In genomic region chr21:42094811-42095210, GRCh38 we compare ENCODE assay signal across 22 cellular contexts. TPM values are rescaled to one million over a fixed set of nuclear protein-coding genes. Genes with fewer than 3 reads are reported as not detected.
A peak's percentile ranks its signal among the peaks of the same experiment; 100 is the strongest.
DNase-seq lines count a peak whose midpoint lies in the region; ATAC-seq, FAIRE-seq and TF ChIP-seq lines count a peak whose summit lies in the region.
"Had no signal": no experiment of that assay in that cellular context is flagged by ENCODE, and none has a peak within 500 bp of the region (broad histone marks: within the 10 kb centered on the region; RNA-seq: fewer than 3 reads in every experiment).

No MANE protein-coding gene starts in this region.

- H3K27ac Mint-ChIP-seq in astrocyte (ENCODE audit: unreplicated experiment) (no peak overlapping the region), glutamatergic neuron (ENCODE audit: unreplicated experiment) (no peak overlapping the region)
- no peak overlapping the region for H3K27ac Mint-ChIP-seq in CD4-positive, alpha-beta memory T cell
- H3K27ac Mint-ChIP-seq in CD8-positive, alpha-beta memory T cell = no peak overlapping the region
- H3K27ac Mint-ChIP-seq: nephron progenitor cell had no signal

- TF ChIP-seq CTCF in AG09309 (IDR thresholded peaks at IDR 0.05; ENCODE audit: control insufficient read depth, insufficient read depth, low read depth, low read length, missing control alignments) (peak; percentile 11), IMR-90 (conservative IDR thresholded peaks at IDR 0.05; ENCODE audit: low read depth, low read length) (no peak), astrocyte (IDR thresholded peaks at IDR 0.05; ENCODE audit: insufficient read depth, low read depth, low read length) (no peak), kidney (IDR thresholded peaks at IDR 0.05; ENCODE audit: borderline replicate concordance, extremely low read depth, insufficient read depth) (no peak), glutamatergic neuron (IDR thresholded peaks at IDR 0.05; ENCODE audit: partially characterized antibody, unreplicated experiment) (no peak)

- no peaks in the 10 kb centered on the region for H3K79me2 ChIP-seq in astrocyte (ENCODE audit: insufficient read depth, low read length)

- no peak for DNase-seq in AG09309 (ENCODE audit: low read depth)
- no peak for DNase-seq in IMR-90
- DNase-seq in astrocyte (ENCODE audit: low read depth) = no peak
- DNase-seq in kidney = peak; percentile 45
- no peak for DNase-seq in NCI-H1694 treated with DMSO at 0.1 percent for 48 hours (lab: John Stamatoyannopoulos, UW)
- DNase-seq in glutamatergic neuron = no peak
- no peak for DNase-seq in CD4-positive, alpha-beta memory T cell
- DNase-seq in CD8-positive, alpha-beta memory T cell = no peak
- DNase-seq: activated CD8-positive, alpha-beta memory T cell treated with anti-CD3 and anti-CD28 coated beads, Interleukin-2, amount 50 U/mL, for 48 hours; activated effector memory CD4-positive, alpha-beta T cell treated with anti-CD3 and anti-CD28 coated beads, Interleukin-2, amount 50 U/mL, for 16 hours; DMS79 treated with DMSO at 0.1 percent for 48 hours; H7; Karpas-422; NCI-H1105; NCI-H2081 treated with DMSO at 0.1 percent for 48 hours; NCI-H526; nephron progenitor cell; stimulated activated CD4-positive, alpha-beta T cell treated with anti-CD3 and anti-CD28 coated beads, Interleukin-2, amount 100 ng/mL, for 24 hours; stimulated activated naive CD4-positive, alpha-beta T cell treated with Interleukin-2 at 50 U/mL for 16 hours had no signal

- no peaks in the 10 kb centered on the region for H3K36me3 ChIP-seq in IMR-90 (ENCODE audit: control insufficient read depth, insufficient read depth, low read length)
- no peaks in the 10 kb centered on the region for H3K36me3 ChIP-seq in astrocyte (ENCODE audit: insufficient read depth, low read length)
- no peaks in the 10 kb centered on the region for H3K36me3 ChIP-seq in kidney (ENCODE audit: control insufficient read depth in 1 of 2, insufficient read depth in 2 of 2, low read length in 2 of 2)
- no peaks in the 10 kb centered on the region for H3K36me3 ChIP-seq in CD4-positive, alpha-beta memory T cell (ENCODE audit: insufficient read depth, low read length)
- H3K36me3 ChIP-seq in CD8-positive, alpha-beta memory T cell (ENCODE audit: insufficient read depth, low read length) = no peaks in the 10 kb centered on the region
- H3K36me3 ChIP-seq: tibial nerve had no signal

- H3K14ac ChIP-seq in IMR-90 (replicated peaks; ENCODE audit: low read depth, low read length) = peak overlapping the region; percentile 38; the same call in 1 of the 2 replicates

- no peak overlapping the region for H2AK9ac ChIP-seq in IMR-90 (replicated peaks; ENCODE audit: low read depth, low read length, poor library complexity)

- H3K9me3 Mint-ChIP-seq in astrocyte (ENCODE audit: unreplicated experiment) (peaks cover 13% of the 10 kb centered on the region), glutamatergic neuron (ENCODE audit: unreplicated experiment) (peaks cover 2% of the 10 kb centered on the region)
- peaks cover 0 to 9% (median 4%) of the 10 kb centered on the region in 8 donors for H3K9me3 Mint-ChIP-seq in CD4-positive, alpha-beta memory T cell
- H3K9me3 Mint-ChIP-seq in CD8-positive, alpha-beta memory T cell = peaks cover 0 to 9% (median 5%) of the 10 kb centered on the region in 5 donors

- peak overlapping the region; percentile 78 for H2BK120ac ChIP-seq in IMR-90 (ENCODE audit: low read depth, low read length)

- H3K27me3 Mint-ChIP-seq in astrocyte (ENCODE audit: low read depth, unreplicated experiment) = peaks cover 15% of the 10 kb centered on the region
- H3K27me3 Mint-ChIP-seq in glutamatergic neuron (ENCODE audit: unreplicated experiment) = peaks cover 2% of the 10 kb centered on the region
- peaks cover 4 to 13% of the 10 kb centered on the region in 2 donors for H3K27me3 Mint-ChIP-seq in CD4-positive, alpha-beta memory T cell
- peaks cover 20 to 21% of the 10 kb centered on the region in 2 donors for H3K27me3 Mint-ChIP-seq in CD8-positive, alpha-beta memory T cell

- H3K27me3 ChIP-seq in IMR-90 (ENCODE audit: control insufficient read depth, insufficient read depth, low read length) (peaks cover 2% of the 10 kb centered on the region; the same call in 1 of the 2 replicates), astrocyte (ENCODE audit: insufficient read depth, low read length) (peaks cover 3% of the 10 kb centered on the region)
- no peaks in the 10 kb centered on the region for H3K27me3 ChIP-seq in CD4-positive, alpha-beta memory T cell (ENCODE audit: insufficient read depth, low read length)
- no peaks in the 10 kb centered on the region for H3K27me3 ChIP-seq in CD8-positive, alpha-beta memory T cell (ENCODE audit: insufficient read depth, low read length, poor library complexity, severe bottlenecking)

- H3K4me1 Mint-ChIP-seq in astrocyte (ENCODE audit: low read depth, unreplicated experiment) (peaks cover 14% of the 10 kb centered on the region), glutamatergic neuron (ENCODE audit: low read depth, unreplicated experiment) (peaks cover 11% of the 10 kb centered on the region)
- H3K4me1 Mint-ChIP-seq in CD4-positive, alpha-beta memory T cell = peaks cover 0 to 6% (median 2%) of the 10 kb centered on the region in 4 donors
- peaks cover 0 to 8% (median 2%) of the 10 kb centered on the region in 3 donors for H3K4me1 Mint-ChIP-seq in CD8-positive, alpha-beta memory T cell

- H2BK15ac ChIP-seq in IMR-90 (ENCODE audit: low read depth, low read length) = peak overlapping the region; percentile 67; the same call in 2 of the 3 replicates

- H3K36me3 Mint-ChIP-seq in astrocyte (ENCODE audit: low read depth, unreplicated experiment) = peaks cover 5% of the 10 kb centered on the region
- H3K36me3 Mint-ChIP-seq in glutamatergic neuron (ENCODE audit: unreplicated experiment) = peaks cover 5% of the 10 kb centered on the region
- no peaks in the 10 kb centered on the region for H3K36me3 Mint-ChIP-seq in CD4-positive, alpha-beta memory T cell
- H3K36me3 Mint-ChIP-seq in CD8-positive, alpha-beta memory T cell = peaks cover 0 to 11% (median 3%) of the 10 kb centered on the region in 3 donors

- intact Hi-C loops in IMR-90 (cut with micrococcal nuclease) (loop anchor here (1.0 to 5.0 kb wide), 2 partner anchors 85 to 143 kb away; partner anchors contain the start of genes C2CD2 and ZBTB21), kidney (cut with DNase I) (no loop called here)
- intact Hi-C loops in CD4-positive, alpha-beta memory T cell (cut with micrococcal nuclease) = no loop called here

- peaks cover 16% of the 10 kb centered on the region for H3K4me1 ChIP-seq in IMR-90 (ENCODE audit: control insufficient read depth, insufficient read depth, low read length)
- peaks cover 26% of the 10 kb centered on the region for H3K4me1 ChIP-seq in astrocyte (ENCODE audit: insufficient read depth, low read length)
- no peaks in the 10 kb centered on the region for H3K4me1 ChIP-seq in kidney (ENCODE audit: control insufficient read depth in 1 of 2, insufficient read depth in 1 of 2, low read depth in 1 of 2, low read length in 2 of 2)
- no peaks in the 10 kb centered on the region for H3K4me1 ChIP-seq in CD4-positive, alpha-beta memory T cell (ENCODE audit: insufficient read depth, low read length)
- H3K4me1 ChIP-seq in CD8-positive, alpha-beta memory T cell (ENCODE audit: insufficient read depth, low read length) = peaks cover 3% of the 10 kb centered on the region

- H4K20me1 ChIP-seq in IMR-90 (ENCODE audit: insufficient read depth, low read length) = no peaks in the 10 kb centered on the region
- no peaks in the 10 kb centered on the region for H4K20me1 ChIP-seq in astrocyte (ENCODE audit: insufficient read depth, low read length)

- peak overlapping the region; percentile 26 for H2BK5ac ChIP-seq in IMR-90 (ENCODE audit: low read depth, low read length, poor library complexity, severe bottlenecking)

- H3K79me1 ChIP-seq in IMR-90 (ENCODE audit: low read depth in 1 of 2, low read length in 2 of 2) = no peaks in the 10 kb centered on the region

- H2BK20ac ChIP-seq in IMR-90 (ENCODE audit: low read depth, low read length) = peak overlapping the region; percentile 65

- peak overlapping the region; percentile 52 for H3K4ac ChIP-seq in IMR-90 (ENCODE audit: low read depth, low read length)

- WGBS in IMR-90 (ENCODE audit: extremely low coverage in 2 of 2, insufficient read length in 1 of 2), 2 experiments = 74% methylated on average over 4 of the region's 6 CpGs; no CpG with 5 or more reads in 1 of the 2 experiments

- no peak for ATAC-seq in IMR-90 (ENCODE audit: low read depth)

- H2AK5ac ChIP-seq in IMR-90 (ENCODE audit: low read depth, low read length) = peak overlapping the region; percentile 67

- BruUV-seq in IMR-90 (replicated peaks; lab: Mats Ljungman, UMichigan) = no TSS peak

- no peak for FAIRE-seq in astrocyte (lab: Jason Lieb, UNC)
- FAIRE-seq in kidney (lab: Jason Lieb, UNC) = no peak
- FAIRE-seq: HTR-8/SVneo had no signal

- H3K9me3 ChIP-seq in IMR-90 (ENCODE audit: control insufficient read depth, insufficient read depth, low read length) (peaks cover 7% of the 10 kb centered on the region), astrocyte (ENCODE audit: insufficient read depth, low read depth, low read length) (peaks cover 6% of the 10 kb centered on the region), kidney (ENCODE audit: control insufficient read depth in 1 of 2, low read length in 2 of 2) (no peaks in the 10 kb centered on the region)
- no peaks in the 10 kb centered on the region for H3K9me3 ChIP-seq in CD4-positive, alpha-beta memory T cell (ENCODE audit: control insufficient read depth in 1 of 2, low read length in 2 of 2)
- no peaks in the 10 kb centered on the region for H3K9me3 ChIP-seq in CD8-positive, alpha-beta memory T cell (ENCODE audit: low read length)

- H3K18ac ChIP-seq in IMR-90 (ENCODE audit: low read depth, low read length) = peak overlapping the region; percentile 51; the same call in 1 of the 2 replicates

- dilution Hi-C loops in IMR-90 (cut with HindIII; ENCODE audit: low sequenced_read_pairs, unreplicated experiment) = no loop called here

- peak overlapping the region; percentile 7 to 48; a peak in 2 of 4 replicates for H4K8ac ChIP-seq in IMR-90 (ENCODE audit: low read depth in 2 of 2, low read length in 2 of 2)

- no peak overlapping the region for H3K56ac ChIP-seq in IMR-90 (ENCODE audit: extremely low read depth, insufficient read depth, low read length)

- H3K4me3 ChIP-seq in AG09309 (ENCODE audit: control insufficient read depth, low read depth, low read length) (no peak overlapping the region), IMR-90 (ENCODE audit: insufficient read depth, low read depth, low read length) (no peak overlapping the region), astrocyte (ENCODE audit: insufficient read depth, low read depth, low read length) (no peak overlapping the region), kidney (ENCODE audit: low read length in 2 of 2) (no peak overlapping the region)
- H3K4me3 ChIP-seq in CD4-positive, alpha-beta memory T cell (ENCODE audit: low read length in 2 of 2) = no peak overlapping the region
- no peak overlapping the region for H3K4me3 ChIP-seq in CD8-positive, alpha-beta memory T cell (ENCODE audit: low read length)
- H3K4me3 ChIP-seq: tibial nerve had no signal

- H3K9me1 ChIP-seq in IMR-90 (ENCODE audit: insufficient read depth, low read length) = peaks cover 14% of the 10 kb centered on the region

- no peak overlapping the region for H3K9ac ChIP-seq in IMR-90 (ENCODE audit: low read depth, low read length)
- H3K9ac ChIP-seq in astrocyte (ENCODE audit: low read length) = peak overlapping the region; percentile 78
- H3K9ac ChIP-seq in kidney (ENCODE audit: low read length in 2 of 2) = no peak overlapping the region

- H4K91ac ChIP-seq in IMR-90 (ENCODE audit: insufficient read depth, low read depth, low read length) = peak overlapping the region; percentile 85

- CTCF ChIA-PET in IMR-90 (lab: Yijun Ruan, JAX) = interaction anchor here (0.5 to 2.2 kb wide), 2 partner anchors 13 to 18 kb away, joined by 3 to 5 read pairs; no protein-coding TSS in a partner anchor
- CTCF ChIA-PET in CD4-positive, alpha-beta memory T cell (lab: Charles Lee; ENCODE audit: partially characterized antibody) = interaction anchor here (1.5 to 1.7 kb wide), 2 partner anchors 13 to 278 kb away, joined by 5 to 9 read pairs; no protein-coding TSS in a partner anchor
- CTCF ChIA-PET in CD8-positive, alpha-beta memory T cell (lab: Charles Lee) = interaction anchor here (0.6 to 4.4 kb wide), 2 partner anchors 13 to 17 kb away, joined by 3 to 19 read pairs; no protein-coding TSS in a partner anchor

- H3K27ac ChIP-seq in IMR-90 (ENCODE audit: insufficient read depth, low read length) = no peak overlapping the region
- peak overlapping the region; percentile 94 for H3K27ac ChIP-seq in astrocyte (ENCODE audit: low read depth, low read length)
- no peak overlapping the region for H3K27ac ChIP-seq in kidney (ENCODE audit: low read depth in 2 of 2, low read length in 2 of 2)
- no peak overlapping the region for H3K27ac ChIP-seq in CD4-positive, alpha-beta memory T cell (ENCODE audit: low read depth, low read length)
- H3K27ac ChIP-seq in CD8-positive, alpha-beta memory T cell (ENCODE audit: low read depth, low read length) = no peak overlapping the region
- H3K27ac ChIP-seq: tibial nerve had no signal

- H4K5ac ChIP-seq in IMR-90 (ENCODE audit: low read depth, low read length) = no peak overlapping the region; the same call in 1 of the 2 replicates

- H3K4me3 Mint-ChIP-seq in astrocyte (ENCODE audit: unreplicated experiment) = no peak overlapping the region
- H3K4me3 Mint-ChIP-seq in glutamatergic neuron (ENCODE audit: unreplicated experiment) = no peak overlapping the region
- H3K4me3 Mint-ChIP-seq in CD4-positive, alpha-beta memory T cell = no peak overlapping the region
- H3K4me3 Mint-ChIP-seq in CD8-positive, alpha-beta memory T cell = no peak overlapping the region
- H3K4me3 Mint-ChIP-seq: central memory CD8-positive, alpha-beta T cell; nephron progenitor cell had no signal

- no peak overlapping the region for H2AFZ ChIP-seq in IMR-90 (replicated peaks; ENCODE audit: low read length, poor library complexity)
- H2AFZ ChIP-seq in astrocyte (ENCODE audit: low read depth, low read length) = no peak overlapping the region

- H3K4me2 ChIP-seq in IMR-90 (ENCODE audit: low read depth, low read length) (no peak overlapping the region), astrocyte (ENCODE audit: low read length) (peak overlapping the region; percentile 66)

- no peak for TF ChIP-seq RAD21 in IMR-90 (IDR thresholded peaks at IDR 0.05; ENCODE audit: low read length)

- in situ Hi-C loops in IMR-90 (cut with MboI; ENCODE audit: low sequenced_read_pairs) = loop anchor here (5.0 to 10.0 kb wide), 2 partner anchors 93 to 160 kb away; no protein-coding TSS in a partner anchor

- no peak overlapping the region for H3K23ac ChIP-seq in IMR-90 (ENCODE audit: low read depth, low read length)

- POLR2A ChIA-PET in IMR-90 (lab: Charles Lee; ENCODE audit: unreplicated experiment) = no interaction called here
- POLR2A ChIA-PET in CD4-positive, alpha-beta memory T cell (lab: Charles Lee; ENCODE audit: partially characterized antibody) = no interaction called here
- POLR2A ChIA-PET in CD8-positive, alpha-beta memory T cell (lab: Charles Lee) = no interaction called here

- TF ChIP-seq POLR2A in IMR-90 (IDR thresholded peaks at IDR 0.05; ENCODE audit: low read depth, low read length) = no peak

RNA-seq across cellular contexts. Expression of gene UMODL1, which starts 23.7 kb away (rescaled TPM):
- total RNA-seq in IMR-90 (2012; rRNA removed) = not detected in 2 replicates
- polyA plus RNA-seq in IMR-90 (2012; rRNA removed) = 0.02 TPM in 1 of 2 replicates, not detected in the other
- 0.03 TPM in 1 of 2 replicates, not detected in the other for polyA plus RNA-seq in IMR-90 (2012; cell fraction: cytosol; rRNA removed)
- 0.04 and 0.07 TPM in 2 replicates for polyA plus RNA-seq in IMR-90 (2012; cell fraction: nucleus; rRNA removed; ENCODE audit: low replicate concordance)
- total RNA-seq in astrocyte = 0.10 TPM in 1 of 2 replicates, not detected in the other
- not detected for total RNA-seq in kidney
- polyA plus RNA-seq in kidney (ENCODE audit: insufficient read depth, low read depth, low replicate concordance) = 0.39 TPM
- total RNA-seq in glutamatergic neuron (ENCODE audit: unreplicated experiment) = not detected
- 1 to 10 TPM in 1 of 2 experiments, under 1 TPM in 1; 0.58 to 1.1 TPM for total RNA-seq in CD4-positive, alpha-beta memory T cell
- polyA plus RNA-seq in CD4-positive, alpha-beta memory T cell = under 1 TPM in 1 of 2 donors, not detected in 1; 0.08 TPM
- under 1 TPM in 1 of 2 experiments, not detected in 1; 0.07 TPM for total RNA-seq in CD8-positive, alpha-beta memory T cell
- not detected for polyA plus RNA-seq in CD8-positive, alpha-beta memory T cell
- total RNA-seq: tibial nerve had no signal
